Comparison of ENCODE assay signal across 23 cellular contexts in the genomic region with DNA sequence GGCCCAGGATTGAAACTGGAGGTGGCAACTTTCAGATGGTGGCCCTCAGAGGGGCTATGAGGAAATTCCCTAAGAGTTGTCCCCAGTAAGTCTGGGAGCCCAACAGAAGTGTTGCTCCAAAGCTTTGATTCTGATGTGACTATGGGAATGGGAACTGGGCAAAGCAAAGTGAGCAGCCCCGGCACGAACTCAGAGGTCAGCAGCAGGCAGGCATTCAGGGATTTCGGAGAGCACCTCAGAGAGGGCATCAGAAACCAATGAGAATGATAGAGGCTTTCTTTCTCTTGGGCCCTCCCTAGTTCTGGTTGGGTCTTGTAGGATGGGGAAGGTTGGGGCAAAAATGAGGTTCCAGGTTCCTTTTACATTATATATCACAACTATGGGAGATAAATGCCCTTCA.
"Had no signal": no experiment of that assay in that cellular context is flagged by ENCODE, and none has a peak within 500 bp of the region (broad histone marks: within the 10 kb centered on the region; RNA-seq: fewer than 3 reads in every experiment).

No MANE protein-coding gene starts in this region.

- H3K27ac Mint-ChIP-seq: dendritic cell treated with granulocyte-macrophage colony-stimulating factor and Interleukin-4, amounts not matched to agents 40 ng/mL and 50 ng/mL, for 4 days; effector memory CD8-positive, alpha-beta T cell; endodermal cell had no signal

- H3K9me3 Mint-ChIP-seq: dendritic cell treated with granulocyte-macrophage colony-stimulating factor and Interleukin-4, amounts not matched to agents 40 ng/mL and 50 ng/mL, for 4 days; effector memory CD8-positive, alpha-beta T cell; endodermal cell had no signal

- H3K27me3 ChIP-seq: colonic mucosa, dorsolateral prefrontal cortex, foreskin keratinocyte, gastrocnemius medialis had no signal

- DNase-seq: colonic mucosa; cortex of kidney; dermis blood vessel endothelial cell; dorsolateral prefrontal cortex; effector CD4-positive, alpha-beta T cell; effector CD8-positive, alpha-beta T cell; effector memory CD4-positive, alpha-beta T cell; effector memory CD8-positive, alpha-beta T cell; endodermal cell; esophagus squamous epithelium; foreskin fibroblast; foreskin keratinocyte; foreskin melanocyte; gastrocnemius medialis; glutamatergic neuron; head of caudate nucleus; heart left ventricle; heart right ventricle had no signal

- H3K4me3 Mint-ChIP-seq: dendritic cell treated with granulocyte-macrophage colony-stimulating factor and Interleukin-4, amounts not matched to agents 40 ng/mL and 50 ng/mL, for 4 days; effector memory CD8-positive, alpha-beta T cell; endodermal cell had no signal

- H3K4me3 ChIP-seq: colonic mucosa, coronary artery, dorsolateral prefrontal cortex, esophagus squamous epithelium, gastrocnemius medialis, gastroesophageal sphincter, heart left ventricle, heart right ventricle had no signal

- H3K9me3 ChIP-seq: colonic mucosa, esophagus squamous epithelium, gastrocnemius medialis, gastroesophageal sphincter, heart left ventricle, heart right ventricle had no signal

- H3K27ac ChIP-seq: colonic mucosa, coronary artery, dorsolateral prefrontal cortex, epithelial cell of prostate, esophagus squamous epithelium, foreskin keratinocyte, gastrocnemius medialis, gastroesophageal sphincter, heart left ventricle, heart right ventricle had no signal

- ATAC-seq: effector memory CD8-positive, alpha-beta T cell; esophagus mucosa; foreskin keratinocyte; gastrocnemius medialis; gastroesophageal sphincter; heart left ventricle; heart right ventricle had no signal

- H3K4me1 ChIP-seq: colonic mucosa, esophagus squamous epithelium, foreskin keratinocyte, gastrocnemius medialis, gastroesophageal sphincter, heart right ventricle had no signal

- H3K36me3 ChIP-seq: colonic mucosa, esophagus squamous epithelium, gastrocnemius medialis, gastroesophageal sphincter, heart left ventricle, heart right ventricle had no signal
